ENCODE assay signal across 18 cellular contexts in the genomic region with DNA sequence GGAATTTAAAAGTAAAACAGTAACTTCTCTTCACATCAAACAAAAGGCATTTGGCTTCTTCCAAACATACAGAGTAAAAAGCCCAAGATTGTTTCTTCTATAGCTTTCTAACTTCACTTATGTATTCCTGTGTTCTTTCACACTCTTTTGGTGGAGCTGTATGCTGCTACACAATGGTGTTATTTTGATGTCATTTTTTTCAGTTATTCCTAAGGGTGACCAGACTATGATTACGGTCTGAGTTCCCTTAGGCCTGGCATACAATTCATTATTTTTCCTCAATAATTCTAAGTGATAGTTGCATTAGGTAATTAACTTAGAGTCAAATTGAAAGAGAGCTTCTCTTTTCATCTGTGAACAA.
DNase-seq lines count a peak whose midpoint lies in the region; ATAC-seq, FAIRE-seq and TF ChIP-seq lines count a peak whose summit lies in the region.
"Had no signal": no experiment of that assay in that cellular context is flagged by ENCODE, and none has a peak within 500 bp of the region (broad histone marks: within the 10 kb centered on the region; RNA-seq: fewer than 3 reads in every experiment).

No MANE protein-coding gene starts in this region.

- no peak for DNase-seq in T-helper 2 cell treated with Interferon-gamma antibody and Interleukin-4, amounts not matched to agents 5 μg/mL and 100 μg/mL, for 36 hours (ENCODE audit: low spot score)
- DNase-seq in T-helper 2 cell, result no peak
- no peak for DNase-seq in astrocyte (ENCODE audit: low read depth)
- DNase-seq in spleen, result no peak
- no peak for DNase-seq in DMS 273 treated with DMSO at 0.1 percent for 48 hours (lab: John Stamatoyannopoulos, UW)
- DNase-seq: 8988T; foreskin keratinocyte; NCI-H1436; stimulated activated CD4-positive, alpha-beta T cell treated with anti-CD3 and anti-CD28 coated beads, Interleukin-15, amount 100 ng/mL, for 24 hours; transverse colon had no signal

- no peak for TF ChIP-seq POLR2A in spleen (IDR thresholded peaks at IDR 0.05)

- H3K27ac ChIP-seq in ACC112 (ENCODE audit: low read depth, low read length) (peak overlapping the region; percentile 47), astrocyte (ENCODE audit: low read depth, low read length) (no peak overlapping the region), spleen (no peak overlapping the region)
- H3K27ac ChIP-seq: foreskin keratinocyte, KMS-11, transverse colon had no signal

- WGBS in spleen, 5 donors, result 87 to 100% (median 96%) methylated on average over 1 of the region's 1 CpG

- ATAC-seq in SK-N-SH treated with all-trans-retinoic acid at 6 μM for 48 hours (peak; percentile 22), HG03469 (IDR thresholded peaks at IDR 0.05; ENCODE audit: unreplicated experiment) (no peak)
- ATAC-seq: foreskin keratinocyte, sciatic nerve had no signal

- H3K27me3 Mint-ChIP-seq in T-helper 2 cell treated with Interferon-gamma antibody and Interleukin-4, amounts not matched to agents 5 μg/mL and 100 μg/mL, for 36 hours (ENCODE audit: low read depth), result no peaks in the 10 kb centered on the region
- no peaks in the 10 kb centered on the region for H3K27me3 Mint-ChIP-seq in astrocyte (ENCODE audit: low read depth, unreplicated experiment)
- H3K27me3 Mint-ChIP-seq: brain, progenitor cell of endocrine pancreas had no signal

- H3K4me1 Mint-ChIP-seq in T-helper 2 cell treated with Interferon-gamma antibody and Interleukin-4, amounts not matched to agents 5 μg/mL and 100 μg/mL, for 36 hours (ENCODE audit: low read depth), result peaks cover 62% of the 10 kb centered on the region
- H3K4me1 Mint-ChIP-seq in astrocyte (ENCODE audit: low read depth, unreplicated experiment), result peaks cover 20% of the 10 kb centered on the region

- H3K36me3 ChIP-seq in ACC112 (ENCODE audit: insufficient read depth, low read length) (no peaks in the 10 kb centered on the region), astrocyte (ENCODE audit: insufficient read depth, low read length) (no peaks in the 10 kb centered on the region), spleen (no peaks in the 10 kb centered on the region)
- H3K36me3 ChIP-seq: transverse colon had no signal

- no peaks in the 10 kb centered on the region for H3K79me2 ChIP-seq in ACC112 (ENCODE audit: control insufficient read depth, insufficient read depth, low read length, unreplicated experiment)
- H3K79me2 ChIP-seq in astrocyte (ENCODE audit: insufficient read depth, low read length), result no peaks in the 10 kb centered on the region

- no peaks in the 10 kb centered on the region for H3K27me3 ChIP-seq in ACC112 (ENCODE audit: insufficient read depth, low read length)
- H3K27me3 ChIP-seq in astrocyte (ENCODE audit: insufficient read depth, low read length), result no peaks in the 10 kb centered on the region
- H3K27me3 ChIP-seq in spleen (replicated peaks in 1 of 7), result no peaks in the 10 kb centered on the region
- H3K27me3 ChIP-seq: foreskin keratinocyte, transverse colon had no signal

- H3K9me3 ChIP-seq in astrocyte (ENCODE audit: insufficient read depth, low read depth, low read length) (no peaks in the 10 kb centered on the region), spleen (no peaks in the 10 kb centered on the region)
- H3K9me3 ChIP-seq: transverse colon had no signal

- peak; percentile 29 for FAIRE-seq in astrocyte (lab: Jason Lieb, UNC)

- peak overlapping the region; percentile 54 for H2AFZ ChIP-seq in ACC112 (ENCODE audit: low read length, unreplicated experiment)
- no peak overlapping the region for H2AFZ ChIP-seq in astrocyte (ENCODE audit: low read depth, low read length)

- no peaks in the 10 kb centered on the region for H3K9me3 Mint-ChIP-seq in T-helper 2 cell treated with Interferon-gamma antibody and Interleukin-4, amounts not matched to agents 5 μg/mL and 100 μg/mL, for 36 hours
- peaks cover 2% of the 10 kb centered on the region for H3K9me3 Mint-ChIP-seq in astrocyte (ENCODE audit: unreplicated experiment)
- H3K9me3 Mint-ChIP-seq: brain, memory B cell had no signal

- H3K4me2 ChIP-seq in astrocyte (ENCODE audit: low read length), result no peak overlapping the region
- H3K4me2 ChIP-seq: KMS-11 had no signal

- H3K27ac Mint-ChIP-seq in T-helper 2 cell treated with Interferon-gamma antibody and Interleukin-4, amounts not matched to agents 5 μg/mL and 100 μg/mL, for 36 hours, result peak overlapping the region; percentile 33
- H3K27ac Mint-ChIP-seq in astrocyte (ENCODE audit: unreplicated experiment), result no peak overlapping the region
- H3K27ac Mint-ChIP-seq: brain, memory B cell, progenitor cell of endocrine pancreas had no signal

- H3K4me1 ChIP-seq in ACC112 (ENCODE audit: control insufficient read depth, insufficient read depth, low read length, unreplicated experiment), result peaks cover 26% of the 10 kb centered on the region
- no peaks in the 10 kb centered on the region for H3K4me1 ChIP-seq in astrocyte (ENCODE audit: insufficient read depth, low read length)
- peaks cover 0 to 26% (median 14%) of the 10 kb centered on the region in 6 donors for H3K4me1 ChIP-seq in spleen
- H3K4me1 ChIP-seq: foreskin keratinocyte had no signal

- intact Hi-C loops in spleen (cut with DNase I; ENCODE audit: low total_unique reads), result no loop called here

- no peaks in the 10 kb centered on the region for H4K20me1 ChIP-seq in astrocyte (ENCODE audit: insufficient read depth, low read length)

- H3K9ac ChIP-seq in astrocyte (ENCODE audit: low read length), result no peak overlapping the region
- H3K9ac ChIP-seq: KMS-11 had no signal

- H3K4me3 ChIP-seq in ACC112 (ENCODE audit: low read depth, low read length) (peak overlapping the region; percentile 26; the same call in 1 of the 2 replicates), astrocyte (ENCODE audit: insufficient read depth, low read depth, low read length) (no peak overlapping the region), spleen (no peak overlapping the region)
- H3K4me3 ChIP-seq: transverse colon had no signal

- no peak overlapping the region for H3K4me3 Mint-ChIP-seq in T-helper 2 cell treated with Interferon-gamma antibody and Interleukin-4, amounts not matched to agents 5 μg/mL and 100 μg/mL, for 36 hours
- H3K4me3 Mint-ChIP-seq in astrocyte (ENCODE audit: unreplicated experiment), result no peak overlapping the region
- H3K4me3 Mint-ChIP-seq: brain, memory B cell had no signal

- TF ChIP-seq CTCF in astrocyte (IDR thresholded peaks at IDR 0.05; ENCODE audit: insufficient read depth, low read depth, low read length), result no peak
- no peak for TF ChIP-seq CTCF in spleen (IDR thresholded peaks at IDR 0.05 in 8 of 11, conservative IDR thresholded peaks at IDR 0.05 in 3 of 11)

- no peaks in the 10 kb centered on the region for H3K36me3 Mint-ChIP-seq in T-helper 2 cell treated with Interferon-gamma antibody and Interleukin-4, amounts not matched to agents 5 μg/mL and 100 μg/mL, for 36 hours (ENCODE audit: low read depth)
- H3K36me3 Mint-ChIP-seq in astrocyte (ENCODE audit: low read depth, unreplicated experiment), result no peaks in the 10 kb centered on the region
- H3K36me3 Mint-ChIP-seq: brain, memory B cell had no signal

TF ChIP-seq in SK-N-SH treated with all-trans-retinoic acid at 6 μM for 48 hours, 23 proteins besides CTCF, POLR2A, EP300 and RAD21 (continues in another document):
- TF ChIP-seq, protein P1, sequence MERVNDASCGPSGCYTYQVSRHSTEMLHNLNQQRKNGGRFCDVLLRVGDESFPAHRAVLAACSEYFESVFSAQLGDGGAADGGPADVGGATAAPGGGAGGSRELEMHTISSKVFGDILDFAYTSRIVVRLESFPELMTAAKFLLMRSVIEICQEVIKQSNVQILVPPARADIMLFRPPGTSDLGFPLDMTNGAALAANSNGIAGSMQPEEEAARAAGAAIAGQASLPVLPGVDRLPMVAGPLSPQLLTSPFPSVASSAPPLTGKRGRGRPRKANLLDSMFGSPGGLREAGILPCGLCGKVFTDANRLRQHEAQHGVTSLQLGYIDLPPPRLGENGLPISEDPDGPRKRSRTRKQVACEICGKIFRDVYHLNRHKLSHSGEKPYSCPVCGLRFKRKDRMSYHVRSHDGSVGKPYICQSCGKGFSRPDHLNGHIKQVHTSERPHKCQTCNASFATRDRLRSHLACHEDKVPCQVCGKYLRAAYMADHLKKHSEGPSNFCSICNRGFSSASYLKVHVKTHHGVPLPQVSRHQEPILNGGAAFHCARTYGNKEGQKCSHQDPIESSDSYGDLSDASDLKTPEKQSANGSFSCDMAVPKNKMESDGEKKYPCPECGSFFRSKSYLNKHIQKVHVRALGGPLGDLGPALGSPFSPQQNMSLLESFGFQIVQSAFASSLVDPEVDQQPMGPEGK (CRISPR knock-in tag; IDR thresholded peaks at IDR 0.05; ENCODE audit: borderline replicate concordance), result no peak
- TF ChIP-seq TOX (CRISPR knock-in tag; IDR thresholded peaks at IDR 0.05; ENCODE audit: borderline replicate concordance) (no peak), RARB (CRISPR knock-in tag; IDR thresholded peaks at IDR 0.05) (no peak), OSR1 (CRISPR knock-in tag; IDR thresholded peaks at IDR 0.05) (no peak), ZFP3 (CRISPR knock-in tag; IDR thresholded peaks at IDR 0.05) (no peak), ESRRG (CRISPR knock-in tag; IDR thresholded peaks at IDR 0.05) (no peak), BACH2 (CRISPR knock-in tag; IDR thresholded peaks at IDR 0.05; ENCODE audit: borderline replicate concordance) (no peak)
- TF ChIP-seq, protein P2, sequence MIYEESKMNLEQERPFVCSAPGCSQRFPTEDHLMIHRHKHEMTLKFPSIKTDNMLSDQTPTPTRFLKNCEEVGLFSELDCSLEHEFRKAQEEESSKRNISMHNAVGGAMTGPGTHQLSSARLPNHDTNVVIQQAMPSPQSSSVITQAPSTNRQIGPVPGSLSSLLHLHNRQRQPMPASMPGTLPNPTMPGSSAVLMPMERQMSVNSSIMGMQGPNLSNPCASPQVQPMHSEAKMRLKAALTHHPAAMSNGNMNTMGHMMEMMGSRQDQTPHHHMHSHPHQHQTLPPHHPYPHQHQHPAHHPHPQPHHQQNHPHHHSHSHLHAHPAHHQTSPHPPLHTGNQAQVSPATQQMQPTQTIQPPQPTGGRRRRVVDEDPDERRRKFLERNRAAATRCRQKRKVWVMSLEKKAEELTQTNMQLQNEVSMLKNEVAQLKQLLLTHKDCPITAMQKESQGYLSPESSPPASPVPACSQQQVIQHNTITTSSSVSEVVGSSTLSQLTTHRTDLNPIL (CRISPR knock-in tag; IDR thresholded peaks at IDR 0.05; ENCODE audit: low read depth), result no peak
